In the genomic region with DNA sequence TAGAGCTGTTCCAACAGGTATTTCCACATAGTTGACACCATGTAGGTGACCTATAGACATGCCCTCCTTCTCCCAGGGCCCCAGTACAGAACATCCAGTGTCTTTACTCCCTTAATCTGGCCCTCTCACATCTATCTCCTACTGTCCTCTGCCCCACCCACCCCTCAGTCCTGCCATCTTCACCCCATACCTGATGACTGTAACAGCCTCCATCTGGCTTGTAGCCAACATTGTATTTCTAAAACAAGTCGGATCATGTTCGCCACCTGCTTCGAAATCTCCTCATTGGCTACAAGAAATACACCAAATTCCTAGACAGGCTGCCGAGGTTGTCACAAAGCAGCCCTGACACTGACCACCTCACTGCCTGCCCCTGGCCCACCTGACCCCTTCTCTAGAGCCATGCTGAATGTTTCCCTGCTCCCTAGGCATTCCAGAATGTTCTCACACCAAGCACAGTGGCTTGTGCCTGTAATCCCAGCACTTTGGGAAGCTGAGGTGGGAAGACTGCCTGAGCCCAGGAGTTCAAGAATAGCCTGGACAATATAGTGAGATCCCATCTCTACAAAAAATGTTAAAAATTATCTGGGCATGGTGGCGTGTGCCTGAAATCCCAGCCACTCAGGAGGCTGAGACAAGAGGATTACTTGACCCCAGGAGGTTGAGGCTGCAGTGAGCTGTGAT, we compare ENCODE assay signal across 17 cellular contexts. TPM values are rescaled to one million over a fixed set of nuclear protein-coding genes. Genes with fewer than 3 reads are reported as not detected.
DNase-seq lines count a peak whose midpoint lies in the region; TF ChIP-seq lines count a peak whose summit lies in the region.
"Had no signal": no experiment of that assay in that cellular context is flagged by ENCODE, and none has a peak within 500 bp of the region (broad histone marks: within the 10 kb centered on the region; RNA-seq: fewer than 3 reads in every experiment).

No MANE protein-coding gene starts in this region.

- H3K9me3 ChIP-seq in ovary: no peaks in the 10 kb centered on the region
- H3K9me3 ChIP-seq: gastroesophageal sphincter, uterus had no signal

- no peak for TF ChIP-seq POLR2A in ovary (IDR thresholded peaks at IDR 0.05)

- intact Hi-C loops in activated CD4-positive, alpha-beta T cell treated with anti-CD3 and anti-CD28 coated beads, Interleukin-2, amount 10 ng/mL, durations not matched to agents 24 days and 14 days (cut with micrococcal nuclease): no loop called here
- intact Hi-C loops in activated CD4-positive, alpha-beta memory T cell treated with anti-CD3 and anti-CD28 coated beads for 36 hours (cut with micrococcal nuclease): no loop called here
- intact Hi-C loops in ovary (cut with DNase I): no loop called here

- TF ChIP-seq EP300 in ovary (IDR thresholded peaks at IDR 0.05): no peak

- CTCF ChIA-PET in activated CD4-positive, alpha-beta memory T cell treated with anti-CD3 and anti-CD28 coated beads for 36 hours (lab: Charles Lee): interaction anchor here (1.1 to 1.6 kb wide), 2 partner anchors 30 to 35 kb away, joined by 3 to 4 read pairs; no protein-coding TSS in a partner anchor

- H3K27ac ChIP-seq in ovary: no peak overlapping the region
- H3K27ac ChIP-seq: gastroesophageal sphincter, uterus, VCaP had no signal

- no peaks in the 10 kb centered on the region; the same call in 1 of the 2 replicates for H3K36me3 ChIP-seq in GM06990 (ENCODE audit: control insufficient read depth, insufficient read depth, low read length)
- no peaks in the 10 kb centered on the region for H3K36me3 ChIP-seq in ovary
- H3K36me3 ChIP-seq: gastroesophageal sphincter, uterus had no signal

- H3K36me3 Mint-ChIP-seq in activated CD4-positive, alpha-beta T cell treated with anti-CD3 and anti-CD28 coated beads, Interleukin-2, amount 10 ng/mL, durations not matched to agents 24 days and 14 days (ENCODE audit: low read depth): peaks cover 64% of the 10 kb centered on the region
- peaks cover 85% of the 10 kb centered on the region for H3K36me3 Mint-ChIP-seq in activated CD4-positive, alpha-beta memory T cell treated with anti-CD3 and anti-CD28 coated beads for 36 hours
- H3K36me3 Mint-ChIP-seq in mesothelial cell of epicardium: no peaks in the 10 kb centered on the region

- POLR2A ChIA-PET in activated CD4-positive, alpha-beta memory T cell treated with anti-CD3 and anti-CD28 coated beads for 36 hours (lab: Charles Lee): interaction anchor here (1.0 to 2.2 kb wide), 6 partner anchors 9 to 33 kb away, joined by 3 to 9 read pairs (median 5); no protein-coding TSS in a partner anchor

- H3K27me3 Mint-ChIP-seq in activated CD4-positive, alpha-beta T cell treated with anti-CD3 and anti-CD28 coated beads, Interleukin-2, amount 10 ng/mL, durations not matched to agents 24 days and 14 days: no peaks in the 10 kb centered on the region
- H3K27me3 Mint-ChIP-seq in activated CD4-positive, alpha-beta memory T cell treated with anti-CD3 and anti-CD28 coated beads for 36 hours: no peaks in the 10 kb centered on the region
- no peaks in the 10 kb centered on the region for H3K27me3 Mint-ChIP-seq in mesothelial cell of epicardium (ENCODE audit: low read depth)

- no peaks in the 10 kb centered on the region for H3K4me1 ChIP-seq in ovary (ENCODE audit: insufficient read depth)
- H3K4me1 ChIP-seq: uterus had no signal

- no peaks in the 10 kb centered on the region for H3K9me3 Mint-ChIP-seq in activated CD4-positive, alpha-beta T cell treated with anti-CD3 and anti-CD28 coated beads, Interleukin-2, amount 10 ng/mL, durations not matched to agents 24 days and 14 days
- H3K9me3 Mint-ChIP-seq in activated CD4-positive, alpha-beta memory T cell treated with anti-CD3 and anti-CD28 coated beads for 36 hours: no peaks in the 10 kb centered on the region
- no peaks in the 10 kb centered on the region for H3K9me3 Mint-ChIP-seq in mesothelial cell of epicardium

- H3K4me3 Mint-ChIP-seq in activated CD4-positive, alpha-beta T cell treated with anti-CD3 and anti-CD28 coated beads, Interleukin-2, amount 10 ng/mL, durations not matched to agents 24 days and 14 days: peak overlapping the region; percentile 26
- H3K4me3 Mint-ChIP-seq in activated CD4-positive, alpha-beta memory T cell treated with anti-CD3 and anti-CD28 coated beads for 36 hours: peak overlapping the region; percentile 98
- no peak overlapping the region for H3K4me3 Mint-ChIP-seq in mesothelial cell of epicardium

- peaks cover 57% of the 10 kb centered on the region for H3K4me1 Mint-ChIP-seq in activated CD4-positive, alpha-beta T cell treated with anti-CD3 and anti-CD28 coated beads, Interleukin-2, amount 10 ng/mL, durations not matched to agents 24 days and 14 days
- H3K4me1 Mint-ChIP-seq in activated CD4-positive, alpha-beta memory T cell treated with anti-CD3 and anti-CD28 coated beads for 36 hours (ENCODE audit: low read depth): peaks cover 59% of the 10 kb centered on the region
- H3K4me1 Mint-ChIP-seq in mesothelial cell of epicardium: peaks cover 8% of the 10 kb centered on the region

- 87 to 89% (median 88%) methylated on average over 5 of the region's 5 CpGs for WGBS in ovary, 3 donors

- no peak for DNase-seq in activated CD4-positive, alpha-beta T cell treated with anti-CD3 and anti-CD28 coated beads, Interleukin-2, amount 10 ng/mL, durations not matched to agents 24 days and 14 days
- no peak for DNase-seq in activated CD4-positive, alpha-beta T cell treated with anti-CD3 and anti-CD28 coated beads for 4 hours
- DNase-seq in GM06990 (ENCODE audit: extremely low read depth, insufficient read length) (no peak), mesothelial cell of epicardium (ENCODE audit: low spot score in 2 of 2, unreplicated experiment in 2 of 2) (no peak), ovary (no peak), NCI-H2227 (lab: John Stamatoyannopoulos, UW; ENCODE audit: unreplicated experiment) (no peak)
- DNase-seq in activated CD4-positive, alpha-beta memory T cell treated with anti-CD3 and anti-CD28 coated beads for 36 hours: no peak
- no peak for DNase-seq in stimulated activated CD8-positive, alpha-beta memory T cell treated with anti-CD3 and anti-CD28 coated beads, Interleukin-4, amount 100 ng/mL, for 48 hours
- DNase-seq: ACHN; left ventricle myocardium superior; NCI-H1436; NCI-H526; stimulated activated naive CD4-positive, alpha-beta T cell treated with Interleukin-2 at 50 U/mL for 16 hours; uterus had no signal

- TF ChIP-seq CTCF in GM06990 (IDR thresholded peaks at IDR 0.05; ENCODE audit: insufficient read depth, low read length, poor library complexity, severe bottlenecking): no peak
- no peak for TF ChIP-seq CTCF in mesothelial cell of epicardium (IDR thresholded peaks at IDR 0.05; ENCODE audit: unreplicated experiment)
- TF ChIP-seq CTCF in ovary (IDR thresholded peaks at IDR 0.05): no peak

- H3K27me3 ChIP-seq in GM06990 (replicated peaks; ENCODE audit: control insufficient read depth, insufficient read depth, low read length) (no peaks in the 10 kb centered on the region), ovary (no peaks in the 10 kb centered on the region)
- H3K27me3 ChIP-seq: gastroesophageal sphincter, uterus had no signal

- peak overlapping the region; percentile 24; the same call in 1 of the 2 replicates for H3K4me3 ChIP-seq in GM06990 (replicated peaks; ENCODE audit: low read depth, low read length)
- H3K4me3 ChIP-seq in ovary: no peak overlapping the region
- H3K4me3 ChIP-seq: gastroesophageal sphincter, smooth muscle cell, uterus had no signal

- peak overlapping the region; percentile 58 for H3K27ac Mint-ChIP-seq in activated CD4-positive, alpha-beta T cell treated with anti-CD3 and anti-CD28 coated beads, Interleukin-2, amount 10 ng/mL, durations not matched to agents 24 days and 14 days
- peak overlapping the region; percentile 98 for H3K27ac Mint-ChIP-seq in activated CD4-positive, alpha-beta memory T cell treated with anti-CD3 and anti-CD28 coated beads for 36 hours
- H3K27ac Mint-ChIP-seq in mesothelial cell of epicardium: peak overlapping the region; percentile 85

RNA-seq across cellular contexts. Expression of gene ZC3H12D, which starts 6.0 kb away (rescaled TPM):
- total RNA-seq in activated CD4-positive, alpha-beta T cell treated with anti-CD3 and anti-CD28 coated beads, Interleukin-2, amount 10 ng/mL, durations not matched to agents 24 days and 14 days: 79.6 and 79.8 TPM in 2 replicates
- total RNA-seq in activated CD4-positive, alpha-beta memory T cell treated with anti-CD3 and anti-CD28 coated beads for 36 hours: 100 to 1,000 TPM; 124 to 129 TPM
- total RNA-seq in mesothelial cell of epicardium: 0.44 to 0.72 TPM (median 0.47 TPM) in 3 replicates
- 1 to 10 TPM in 1 of 7 donors, under 1 TPM in 6; 0.15 to 1.3 (median 0.60) TPM for total RNA-seq in ovary
- polyA plus RNA-seq in ovary: under 1 TPM; 0.18 to 0.45 TPM
- total RNA-seq: smooth muscle cell had no signal
- polyA plus RNA-seq: smooth muscle cell had no signal

Comparison
In these comparisons a context has a peak if more than half of its experiments do, and no peak if none do; other contexts are left out.
1. RNA of gene ZC3H12D, which starts 6.0 kb away (total RNA-seq): 124 to 129 TPM in activated CD4-positive, alpha-beta memory T cell treated with anti-CD3 and anti-CD28 coated beads for 36 hours and 79.6 to 79.8 TPM in activated CD4-positive, alpha-beta T cell treated with anti-CD3 and anti-CD28 coated beads, Interleukin-2, amount 10 ng/mL, durations not matched to agents 24 days and 14 days; 0.15 to 1.3 TPM in ovary and 0.44 to 0.72 TPM in mesothelial cell of epicardium; every median in the first group is over 10 times any median in the second.
2. Peak in every context shown above with its lines, with median percentiles within 50 percentile points of each other: H3K27ac Mint-ChIP-seq.